Comparison of ENCODE assay signal across 20 cellular contexts in genomic region chr4:8727546-8728510, GRCh38.
DNase-seq lines count a peak whose midpoint lies in the region; ATAC-seq, FAIRE-seq and TF ChIP-seq lines count a peak whose summit lies in the region.
"Had no signal": no experiment of that assay in that cellular context is flagged by ENCODE, and none has a peak within 500 bp of the region (broad histone marks: within the 10 kb centered on the region; RNA-seq: fewer than 3 reads in every experiment).

No MANE protein-coding gene starts in this region.

- ATAC-seq in DND-41 (ENCODE audit: insufficient read depth, low read depth) (no peak), K562 (no peak)

- no peak overlapping the region for H3K27ac ChIP-seq in DND-41 (ENCODE audit: low read length)
- H3K27ac ChIP-seq in K562 (ENCODE audit: extremely low read depth, low read depth, low read length): no peak overlapping the region
- H3K27ac ChIP-seq in neuronal stem cell (replicated peaks; ENCODE audit: low read length): no peak overlapping the region
- H3K27ac ChIP-seq: 22Rv1, tibial nerve had no signal

- H2BK15ac ChIP-seq in neuronal stem cell (ENCODE audit: low read length): peak overlapping the region; percentile 93

- in situ Hi-C loops in K562 (cut with MboI): no loop called here

- H2BK120ac ChIP-seq in neuronal stem cell (ENCODE audit: low read depth, low read length): peak overlapping the region; percentile 54

- no peak for TF ChIP-seq RAD21 in K562 (CRISPR knock-in tag; conservative IDR thresholded peaks at IDR 0.05 in 1 of 2, IDR thresholded peaks at IDR 0.05 in 1 of 2)

- H3K4ac ChIP-seq in neuronal stem cell (ENCODE audit: low read length): no peak overlapping the region

- H2BK5ac ChIP-seq in neuronal stem cell (ENCODE audit: low read length): peak overlapping the region; percentile 66

- peak overlapping the region; percentile 86 for H2AK5ac ChIP-seq in neuronal stem cell (ENCODE audit: low read depth, low read length)

- TF ChIP-seq POLR2A in K562 (conservative IDR thresholded peaks at IDR 0.05): no peak

- H3K9ac ChIP-seq in DND-41 (ENCODE audit: low read depth, low read length) (no peak overlapping the region), K562 (ENCODE audit: insufficient read depth in 1 of 2, low read depth in 2 of 2, low read length in 2 of 2) (no peak overlapping the region; a peak in 1 of 4 replicates), neuronal stem cell (ENCODE audit: low read depth, low read length, poor library complexity) (no peak overlapping the region)

- CTCF ChIA-PET in K562 (lab: Yijun Ruan, JAX; ENCODE audit: low intra/inter-chr PET ratio): no interaction called here

- no peaks in the 10 kb centered on the region for H3K79me1 ChIP-seq in neuronal stem cell (ENCODE audit: low read depth, low read length)

- no peaks in the 10 kb centered on the region for H3K4me1 ChIP-seq in DND-41 (ENCODE audit: insufficient read depth, low read length)
- peaks cover 0 to 3% of the 10 kb centered on the region in 2 experiments; a peak in 2 of 5 replicates for H3K4me1 ChIP-seq in K562 (replicated peaks in 1 of 2; ENCODE audit: control insufficient read depth in 2 of 2, insufficient read depth in 2 of 2, low read length in 2 of 2)
- peaks cover 0 to 5% of the 10 kb centered on the region in 2 donors for H3K4me1 ChIP-seq in neuronal stem cell (ENCODE audit: control insufficient read depth in 2 of 2, insufficient read depth in 1 of 2, low read depth in 1 of 2, low read length in 2 of 2)
- H3K4me1 ChIP-seq: tibial nerve had no signal

- peak overlapping the region; percentile 20 for H3K23ac ChIP-seq in neuronal stem cell (ENCODE audit: low read depth, low read length, poor library complexity)

- TF ChIP-seq EP300 in K562 (IDR thresholded peaks at IDR 0.05; ENCODE audit: low read length): no peak

- H3K9me3 ChIP-seq in DND-41 (ENCODE audit: insufficient read depth, low read length, severe bottlenecking) (no peaks in the 10 kb centered on the region), K562 (replicated peaks; ENCODE audit: control insufficient read depth, insufficient read depth, low read depth, low read length) (no peaks in the 10 kb centered on the region), neuronal stem cell (replicated peaks in 1 of 2; ENCODE audit: control insufficient read depth in 2 of 2, insufficient read depth in 1 of 2, low read depth in 1 of 2, low read length in 2 of 2) (no peaks in the 10 kb centered on the region)

- H3K4me3 ChIP-seq in DND-41 (ENCODE audit: low read depth in 1 of 2, low read length in 2 of 2) (no peak overlapping the region), K562 (no peak overlapping the region), neuronal stem cell (ENCODE audit: low read length in 2 of 2) (peak overlapping the region in 1 of 2 donors; percentile 25)
- H3K4me3 ChIP-seq: tibial nerve had no signal

- H2AFZ ChIP-seq in DND-41 (ENCODE audit: low read depth, low read length) (no peak overlapping the region), K562 (ENCODE audit: low read depth, low read length) (no peak overlapping the region), neuronal stem cell (ENCODE audit: low read length) (no peak overlapping the region)

- H3K4me2 ChIP-seq in DND-41 (ENCODE audit: insufficient read depth, low read length): no peak overlapping the region
- H3K4me2 ChIP-seq in K562 (ENCODE audit: insufficient read depth, low read length): no peak overlapping the region
- no peak overlapping the region for H3K4me2 ChIP-seq in neuronal stem cell (ENCODE audit: insufficient read depth, low read length, poor library complexity, severe bottlenecking)

- no peaks in the 10 kb centered on the region for H3K27me3 ChIP-seq in DND-41 (ENCODE audit: insufficient read depth, low read length, poor library complexity)
- H3K27me3 ChIP-seq in K562 (ENCODE audit: control insufficient read depth in 2 of 2, insufficient read depth in 2 of 2, low read length in 2 of 2): peaks cover 0 to 40% of the 10 kb centered on the region in 2 experiments; a peak in 4 of 5 replicates
- H3K27me3 ChIP-seq in neuronal stem cell (ENCODE audit: control insufficient read depth in 3 of 3, insufficient read depth in 3 of 3, low read depth in 1 of 3, low read length in 3 of 3): peaks cover 0 to 5% (median 0%) of the 10 kb centered on the region in 3 experiments

- H3K79me2 ChIP-seq in DND-41 (ENCODE audit: insufficient read depth, low read length): no peaks in the 10 kb centered on the region
- H3K79me2 ChIP-seq in K562 (ENCODE audit: control insufficient read depth, insufficient read depth, low read length): no peaks in the 10 kb centered on the region

- POLR2A ChIA-PET in K562 (lab: Yijun Ruan, JAX): interaction anchor here (0.6 kb wide), 1 partner anchor 58 kb away, joined by 3 read pairs; no protein-coding TSS in a partner anchor

- peak overlapping the region; percentile 38 for H3K14ac ChIP-seq in neuronal stem cell (ENCODE audit: low read length)

- H4K20me1 ChIP-seq in DND-41 (ENCODE audit: insufficient read depth, low read length) (peaks cover 3% of the 10 kb centered on the region; the same call in 1 of the 2 replicates), K562 (replicated peaks; ENCODE audit: control insufficient read depth, insufficient read depth, low read length) (peaks cover 6% of the 10 kb centered on the region; the same call in 1 of the 2 replicates)

- H3K36me3 ChIP-seq in DND-41 (ENCODE audit: insufficient read depth, low read length) (no peaks in the 10 kb centered on the region), K562 (ENCODE audit: control insufficient read depth, insufficient read depth, low read length) (no peaks in the 10 kb centered on the region), neuronal stem cell (replicated peaks in 1 of 2; ENCODE audit: control insufficient read depth in 2 of 2, insufficient read depth in 2 of 2, low read length in 2 of 2) (no peaks in the 10 kb centered on the region)
- H3K36me3 ChIP-seq: tibial nerve had no signal

- intact Hi-C loops in K562 (cut with micrococcal nuclease): no loop called here

- H2BK12ac ChIP-seq in neuronal stem cell (ENCODE audit: low read length): no peak overlapping the region

- H4K8ac ChIP-seq in neuronal stem cell (ENCODE audit: low read depth, low read length): peak overlapping the region; percentile 23

- FAIRE-seq in K562 (lab: Jason Lieb, UNC): no peak
- FAIRE-seq: bronchial epithelial cell, RCC 7860 had no signal

- H3K18ac ChIP-seq in neuronal stem cell (ENCODE audit: low read length): peak overlapping the region; percentile 80

- BruUV-seq in K562 (replicated peaks; lab: Mats Ljungman, UMichigan): no TSS peak

- no peak overlapping the region for H4K91ac ChIP-seq in neuronal stem cell (ENCODE audit: low read depth, low read length, poor library complexity)

- DNase-seq in SHP77 (lab: John Stamatoyannopoulos, UW) (peak; percentile 1 to 24), SHP77 treated with DMSO at 0.1 percent for 48 hours (lab: John Stamatoyannopoulos, UW) (no peak), DND-41 (peak; percentile 3), K562 (ENCODE audit: extremely low read depth in 1 of 4, low spot score in 3 of 4) (no peak), neuronal stem cell (ENCODE audit: low spot score) (no peak), T-helper 2 cell (no peak), NCI-H146 (lab: John Stamatoyannopoulos, UW) (no peak)
- DNase-seq in stimulated activated naive CD4-positive, alpha-beta T cell treated with Interleukin-2 at 50 U/mL for 16 hours (lab: John Stamatoyannopoulos, UW): no peak
- DNase-seq: effector CD4-positive, alpha-beta T cell; IMR-90; kidney glomerular epithelial cell; NCI-H1048; NCI-H748 treated with DMSO at 0.1 percent for 48 hours; nucleus accumbens; stimulated activated CD4-positive, alpha-beta T cell treated with anti-CD3 and anti-CD28 coated beads, Interleukin-4, amount 100 ng/mL, for 4 hours; SW 1271 had no signal

- no peaks in the 10 kb centered on the region for H3K9me1 ChIP-seq in K562 (ENCODE audit: control insufficient read depth, insufficient read depth, low read length)

- 4% methylated on average over 15 of the region's 16 CpGs for WGBS in K562 (ENCODE audit: insufficient coverage, low coverage, missing lambda C conversion rate)
- no CpG with 5 or more reads among the region's 16 CpGs for whole genome bisulfite sequencing in neuronal stem cell (ENCODE audit: extremely low coverage in 2 of 2, insufficient read length in 2 of 2, insufficient replicate concordance in 1 of 2), 2 donors

- TF ChIP-seq CTCF in DND-41 (IDR thresholded peaks at IDR 0.05; ENCODE audit: borderline replicate concordance, extremely low read depth, low read length, poor library complexity, severe bottlenecking) (no peak), K562 (IDR thresholded peaks at IDR 0.05 in 2 of 3, conservative IDR thresholded peaks at IDR 0.05 in 1 of 3; ENCODE audit: insufficient read depth in 2 of 3, low read depth in 1 of 3, low read length in 3 of 3) (no peak)

TF ChIP-seq in K562, 482 proteins besides CTCF, POLR2A, EP300 and RAD21:
- TF ChIP-seq ZBTB8A (IDR thresholded peaks at IDR 0.05; ENCODE audit: partially characterized antibody) (no peak), ZFP36 (IDR thresholded peaks at IDR 0.05; ENCODE audit: low read depth, low read length, partially characterized antibody) (peak; percentile 85)

Comparison
In these comparisons a context has a peak if more than half of its experiments do, and no peak if none do; other contexts are left out.
1. DNase-seq: peak in SHP77 (2 of 2) and DND-41 (single experiment); none in SHP77 treated with DMSO at 0.1 percent for 48 hours (single experiment), K562 (0 of 4), neuronal stem cell (single experiment), T-helper 2 cell (0 of 5), NCI-H146 (single experiment) and stimulated activated naive CD4-positive, alpha-beta T cell treated with Interleukin-2 at 50 U/mL for 16 hours (single experiment).